Comparison of ENCODE assay signal across 1 cellular context in genomic region chr9:100126423-100126822, GRCh38.
TF ChIP-seq lines count a peak whose summit lies in the region.

No MANE protein-coding gene starts in this region.

TF ChIP-seq in K562, 482 proteins besides CTCF, POLR2A, EP300 and RAD21:
- peak; percentile 29; the same call in 1 of the 2 replicates for TF ChIP-seq GATAD2B (IDR thresholded peaks at IDR 0.05; ENCODE audit: borderline replicate concordance)
- no peak for TF ChIP-seq CEBPG (CRISPR knock-in tag; IDR thresholded peaks at IDR 0.05)
- TF ChIP-seq CEBPG (tag; conservative IDR thresholded peaks at IDR 0.05 in 1 of 2, IDR thresholded peaks at IDR 0.05 in 1 of 2) = no peak
- TF ChIP-seq, protein P1, sequence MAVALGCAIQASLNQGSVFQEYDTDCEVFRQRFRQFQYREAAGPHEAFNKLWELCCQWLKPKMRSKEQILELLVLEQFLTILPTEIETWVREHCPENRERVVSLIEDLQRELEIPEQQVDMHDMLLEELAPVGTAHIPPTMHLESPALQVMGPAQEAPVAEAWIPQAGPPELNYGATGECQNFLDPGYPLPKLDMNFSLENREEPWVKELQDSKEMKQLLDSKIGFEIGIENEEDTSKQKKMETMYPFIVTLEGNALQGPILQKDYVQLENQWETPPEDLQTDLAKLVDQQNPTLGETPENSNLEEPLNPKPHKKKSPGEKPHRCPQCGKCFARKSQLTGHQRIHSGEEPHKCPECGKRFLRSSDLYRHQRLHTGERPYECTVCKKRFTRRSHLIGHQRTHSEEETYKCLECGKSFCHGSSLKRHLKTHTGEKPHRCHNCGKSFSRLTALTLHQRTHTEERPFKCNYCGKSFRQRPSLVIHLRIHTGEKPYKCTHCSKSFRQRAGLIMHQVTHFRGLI (CRISPR knock-in tag; IDR thresholded peaks at IDR 0.05) = no peak
- TF ChIP-seq TEAD4 (IDR thresholded peaks at IDR 0.05; ENCODE audit: low read length) = peak; percentile 67; the same call in 1 of the 2 replicates
- TF ChIP-seq TEAD4 (CRISPR knock-in tag; IDR thresholded peaks at IDR 0.05; ENCODE audit: borderline replicate concordance) = no peak
- TF ChIP-seq ARID1B (IDR thresholded peaks at IDR 0.05) = peak; percentile 73
- peak; percentile 77 for TF ChIP-seq JUND (IDR thresholded peaks at IDR 0.05; ENCODE audit: borderline replicate concordance, low read depth, low read length)
- peak; percentile 76; the same call in 2 of the 3 replicates for TF ChIP-seq JUND (tag; IDR thresholded peaks at IDR 0.05; ENCODE audit: borderline replicate concordance, low read depth, low read length)
- no peak for TF ChIP-seq HNRNPH1 (optimal IDR thresholded peaks at IDR 0.05; ENCODE audit: low read depth, low read length)
- TF ChIP-seq, protein P2, sequence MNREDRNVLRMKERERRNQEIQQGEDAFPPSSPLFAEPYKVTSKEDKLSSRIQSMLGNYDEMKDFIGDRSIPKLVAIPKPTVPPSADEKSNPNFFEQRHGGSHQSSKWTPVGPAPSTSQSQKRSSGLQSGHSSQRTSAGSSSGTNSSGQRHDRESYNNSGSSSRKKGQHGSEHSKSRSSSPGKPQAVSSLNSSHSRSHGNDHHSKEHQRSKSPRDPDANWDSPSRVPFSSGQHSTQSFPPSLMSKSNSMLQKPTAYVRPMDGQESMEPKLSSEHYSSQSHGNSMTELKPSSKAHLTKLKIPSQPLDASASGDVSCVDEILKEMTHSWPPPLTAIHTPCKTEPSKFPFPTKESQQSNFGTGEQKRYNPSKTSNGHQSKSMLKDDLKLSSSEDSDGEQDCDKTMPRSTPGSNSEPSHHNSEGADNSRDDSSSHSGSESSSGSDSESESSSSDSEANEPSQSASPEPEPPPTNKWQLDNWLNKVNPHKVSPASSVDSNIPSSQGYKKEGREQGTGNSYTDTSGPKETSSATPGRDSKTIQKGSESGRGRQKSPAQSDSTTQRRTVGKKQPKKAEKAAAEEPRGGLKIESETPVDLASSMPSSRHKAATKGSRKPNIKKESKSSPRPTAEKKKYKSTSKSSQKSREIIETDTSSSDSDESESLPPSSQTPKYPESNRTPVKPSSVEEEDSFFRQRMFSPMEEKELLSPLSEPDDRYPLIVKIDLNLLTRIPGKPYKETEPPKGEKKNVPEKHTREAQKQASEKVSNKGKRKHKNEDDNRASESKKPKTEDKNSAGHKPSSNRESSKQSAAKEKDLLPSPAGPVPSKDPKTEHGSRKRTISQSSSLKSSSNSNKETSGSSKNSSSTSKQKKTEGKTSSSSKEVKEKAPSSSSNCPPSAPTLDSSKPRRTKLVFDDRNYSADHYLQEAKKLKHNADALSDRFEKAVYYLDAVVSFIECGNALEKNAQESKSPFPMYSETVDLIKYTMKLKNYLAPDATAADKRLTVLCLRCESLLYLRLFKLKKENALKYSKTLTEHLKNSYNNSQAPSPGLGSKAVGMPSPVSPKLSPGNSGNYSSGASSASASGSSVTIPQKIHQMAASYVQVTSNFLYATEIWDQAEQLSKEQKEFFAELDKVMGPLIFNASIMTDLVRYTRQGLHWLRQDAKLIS (CRISPR knock-in tag; IDR thresholded peaks at IDR 0.05) = no peak
- peak; percentile 42; the same call in 1 of the 2 replicates for TF ChIP-seq CBFA2T2 (conservative IDR thresholded peaks at IDR 0.05)
- TF ChIP-seq TCF3 (CRISPR knock-in tag; IDR thresholded peaks at IDR 0.05) = peak; percentile 55
- TF ChIP-seq ATF3 (IDR thresholded peaks at IDR 0.05) = peak; percentile 77
- 0 out of 2 replicates have a peak, but pooled peaks have one; percentile 48 for TF ChIP-seq ATF3 (CRISPR knock-in tag; conservative IDR thresholded peaks at IDR 0.05)
- TF ChIP-seq U2AF1 (optimal IDR thresholded peaks at IDR 0.05; ENCODE audit: low read depth, low read length) = no peak
- peak; percentile 60 for TF ChIP-seq CBFA2T3 (IDR thresholded peaks at IDR 0.05)
- TF ChIP-seq, protein P3, sequence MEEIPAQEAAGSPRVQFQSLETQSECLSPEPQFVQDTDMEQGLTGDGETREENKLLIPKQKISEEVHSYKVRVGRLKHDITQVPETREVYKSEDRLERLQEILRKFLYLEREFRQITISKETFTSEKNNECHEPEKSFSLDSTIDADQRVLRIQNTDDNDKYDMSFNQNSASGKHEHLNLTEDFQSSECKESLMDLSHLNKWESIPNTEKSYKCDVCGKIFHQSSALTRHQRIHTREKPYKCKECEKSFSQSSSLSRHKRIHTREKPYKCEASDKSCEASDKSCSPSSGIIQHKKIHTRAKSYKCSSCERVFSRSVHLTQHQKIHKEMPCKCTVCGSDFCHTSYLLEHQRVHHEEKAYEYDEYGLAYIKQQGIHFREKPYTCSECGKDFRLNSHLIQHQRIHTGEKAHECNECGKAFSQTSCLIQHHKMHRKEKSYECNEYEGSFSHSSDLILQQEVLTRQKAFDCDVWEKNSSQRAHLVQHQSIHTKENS (CRISPR knock-in tag; IDR thresholded peaks at IDR 0.05) = no peak
- TF ChIP-seq STAT5A (IDR thresholded peaks at IDR 0.05; ENCODE audit: borderline replicate concordance, low read length) = 0 out of 2 replicates have a peak, but pooled peaks have one; percentile 23
- TF ChIP-seq SMARCA4 (IDR thresholded peaks at IDR 0.05) = peak; percentile 73; the same call in 1 of the 2 replicates
- no peak for TF ChIP-seq NFATC3 (IDR thresholded peaks at IDR 0.05)
- TF ChIP-seq MYNN (IDR thresholded peaks at IDR 0.05) = no peak
- no peak for TF ChIP-seq MYNN (CRISPR knock-in tag; IDR thresholded peaks at IDR 0.05)
- TF ChIP-seq FOSL1 (tag; conservative IDR thresholded peaks at IDR 0.05) = peak; percentile 66; the same call in 1 of the 2 replicates
- TF ChIP-seq ZFX (CRISPR knock-in tag; IDR thresholded peaks at IDR 0.05) = no peak
- TF ChIP-seq ZNF561 (CRISPR knock-in tag; conservative IDR thresholded peaks at IDR 0.05) = no peak
- TF ChIP-seq DNMT1 (IDR thresholded peaks at IDR 0.05) = no peak
- TF ChIP-seq SMARCE1 (IDR thresholded peaks at IDR 0.05) = peak; percentile 80; the same call in 1 of the 2 replicates
- TF ChIP-seq DPF2 (IDR thresholded peaks at IDR 0.05) = peak; percentile 53; the same call in 1 of the 2 replicates
